ENCODE assay signal across 8 cellular contexts in the genomic region with DNA sequence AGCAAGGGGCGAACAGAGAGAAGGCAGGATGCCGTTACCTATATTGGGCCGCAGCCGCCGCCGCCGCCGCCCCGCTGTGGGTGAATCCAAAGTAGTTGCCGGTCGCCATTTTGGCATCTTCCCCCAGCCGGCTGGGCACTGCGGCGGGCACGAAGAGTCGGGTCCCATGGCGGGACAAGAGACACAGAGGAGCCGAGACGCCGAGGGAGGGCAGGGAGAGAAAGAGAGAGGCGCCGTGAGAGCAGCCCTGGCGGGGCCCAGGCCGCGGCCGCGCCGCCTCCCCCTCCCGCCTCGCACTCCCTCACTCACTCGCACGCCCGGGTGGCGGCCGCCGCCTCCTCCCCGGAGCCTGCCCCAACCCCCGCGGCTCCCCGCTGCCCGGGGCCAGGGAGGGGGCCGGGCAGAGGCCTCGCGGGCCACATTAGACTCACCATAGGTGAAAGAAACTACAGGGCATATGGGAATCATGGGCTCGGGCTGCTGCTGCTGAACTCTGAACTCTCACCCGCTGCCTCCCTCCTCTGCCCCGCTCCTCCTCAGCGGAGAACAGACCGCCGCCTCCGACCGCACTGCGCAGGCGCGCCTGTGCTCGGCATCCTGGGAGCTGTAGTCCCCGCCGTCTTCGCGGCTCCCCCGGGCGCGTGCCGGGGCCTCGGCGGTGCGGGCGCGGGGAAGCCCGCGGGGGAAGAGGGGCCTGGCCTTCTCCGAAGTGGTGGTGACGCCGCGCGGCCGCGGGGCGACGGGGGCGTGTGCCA. TPM values are rescaled to one million over a fixed set of nuclear protein-coding genes. Genes with fewer than 3 reads are reported as not detected.
A peak's percentile ranks its signal among the peaks of the same experiment; 100 is the strongest.
DNase-seq lines count a peak whose midpoint lies in the region; ATAC-seq and TF ChIP-seq lines count a peak whose summit lies in the region.

Gene ZFR (minus strand): TSS at position 550 of the 755 bp plus-strand sequence. CDS start 82 bp downstream, at position 468.

- no peaks in the 10 kb centered on the region for H3K9me2 ChIP-seq in PC-9 (ENCODE audit: insufficient read depth)

- CTCF ChIA-PET in PC-9 (lab: Charles Lee): no interaction called here

- H3K27me3 ChIP-seq in PC-9 (ENCODE audit: insufficient read depth, low read depth): no peaks in the 10 kb centered on the region
- no peaks in the 10 kb centered on the region for H3K27me3 ChIP-seq in mucosa of stomach (ENCODE audit: control insufficient read depth, insufficient read depth, low read length)

- intact Hi-C loops in PC-9 (cut with micrococcal nuclease; ENCODE audit: unreplicated experiment): loop anchor here (1.0 to 10.0 kb wide), 4 partner anchors 132 to 340 kb away; partner anchors contain the start of genes MTMR12 and SUB1

- in situ Hi-C loops in KBM-7 (cut with MboI; ENCODE audit: low pct_unique_long_range_greater_than_20kb, low sequenced_read_pairs): no loop called here

- peak; percentile 70 for TF ChIP-seq POLR2A in erythroblast (IDR thresholded peaks at IDR 0.05; ENCODE audit: low read length)

- peak; percentile 87 for ATAC-seq in GM21723 (IDR thresholded peaks at IDR 0.05; ENCODE audit: unreplicated experiment)

- peak within 1 kb of the TSS; percentile 83 for H3K4me3 ChIP-seq in PC-9
- peak within 1 kb of the TSS; percentile 65 for H3K4me3 ChIP-seq in mucosa of stomach (ENCODE audit: low read length)

- DNase-seq in DMS153 treated with DMSO at 0.1 percent for 48 hours (lab: John Stamatoyannopoulos, UW; ENCODE audit: unreplicated experiment): peak; percentile 93
- DNase-seq in KBM-7: peak; percentile 91
- DNase-seq in PC-9: peak; percentile 77 to 98
- DNase-seq in activated T-cell treated with anti-CD3 and anti-CD28 coated beads, Interleukin-2, amount 50 U/mL, for 1 hour: peak; percentile 94
- DNase-seq in erythroblast (lab: John Stamatoyannopoulos, UW): peak; percentile 91 to 93
- DNase-seq in stimulated activated CD8-positive, alpha-beta memory T cell treated with anti-CD3 and anti-CD28 coated beads, Interleukin-4, amount 100 ng/mL, for 48 hours: peak; percentile 92

- peak within 1 kb of the TSS; percentile 94 for H3K4me2 ChIP-seq in PC-9

- POLR2A ChIA-PET in PC-9 (lab: Charles Lee; ENCODE audit: unreplicated experiment): interaction anchor here (0.6 kb wide), 3 partner anchors 53 to 703 kb away, joined by 3 to 5 read pairs (median 4); no protein-coding TSS in a partner anchor

- H3K27ac ChIP-seq in PC-9: peak within 1 kb of the TSS; percentile 61

- H4K20me1 ChIP-seq in PC-9 (ENCODE audit: insufficient read depth): peaks cover 36% of the 10 kb centered on the region

- H2AFZ ChIP-seq in PC-9: peak within 1 kb of the TSS; percentile 97

- H3K9me3 ChIP-seq in PC-9 (ENCODE audit: insufficient read depth, low read depth) (no peaks in the 10 kb centered on the region), mucosa of stomach (ENCODE audit: control insufficient read depth, low read length) (no peaks in the 10 kb centered on the region)

- H3K4me1 ChIP-seq in PC-9 (replicated peaks; ENCODE audit: insufficient read depth) (peaks cover 43% of the 10 kb centered on the region), mucosa of stomach (ENCODE audit: control insufficient read depth, insufficient read depth, low read length) (peaks cover 32% of the 10 kb centered on the region)

- TSS peak; percentile 40 for BruUV-seq in PC-9 (replicated peaks; lab: Mats Ljungman, UMichigan)

- H3F3A ChIP-seq in PC-9 (ENCODE audit: insufficient read depth, low read depth): peaks cover 15% of the 10 kb centered on the region; the same call in 1 of the 2 replicates

- H3K36me3 ChIP-seq in PC-9 (ENCODE audit: low read depth) (peaks cover 23% of the 10 kb centered on the region; the same call in 1 of the 2 replicates), mucosa of stomach (ENCODE audit: control insufficient read depth, insufficient read depth, low read length) (no peaks in the 10 kb centered on the region)

- peaks cover 49% of the 10 kb centered on the region for H3K79me2 ChIP-seq in PC-9 (ENCODE audit: low read depth)

- peak within 1 kb of the TSS; percentile 95 for H3K9ac ChIP-seq in mucosa of stomach (ENCODE audit: low read length)

- TF ChIP-seq CTCF in PC-9 (conservative IDR thresholded peaks at IDR 0.05): no peak

RNA-seq across cellular contexts. Expression of gene ZFR, which starts in this region (rescaled TPM):
- 51.8 and 69.2 TPM in 2 replicates for total RNA-seq in PC-9 (2021)

Comparison
In these comparisons a context has a peak if more than half of its experiments do, and no peak if none do; other contexts are left out.
1. Peak in every context shown above with its lines: DNase-seq, ATAC-seq, H3K4me3 ChIP-seq and H3K27ac ChIP-seq.